Comparison of ENCODE assay signal across 9 cellular contexts in genomic region chr11:35330924-35331323, GRCh38.
A peak's percentile ranks its signal among the peaks of the same experiment; 100 is the strongest.
DNase-seq lines count a peak whose midpoint lies in the region; ATAC-seq, FAIRE-seq and TF ChIP-seq lines count a peak whose summit lies in the region.
"Had no signal": no experiment of that assay in that cellular context is flagged by ENCODE, and none has a peak within 500 bp of the region (broad histone marks: within the 10 kb centered on the region; RNA-seq: fewer than 3 reads in every experiment).

No MANE protein-coding gene starts in this region.

- peaks cover 13% of the 10 kb centered on the region for H3F3A ChIP-seq in GM23248 (ENCODE audit: insufficient read depth)
- no peaks in the 10 kb centered on the region for H3F3A ChIP-seq in GM23338 (replicated peaks; ENCODE audit: low read depth)

- DNase-seq in GM18507 (ENCODE audit: extremely low spot score, insufficient read length, low read depth) (no peak), left lung (no peak), GM23248 (no peak), UCSD-AML1 (lab: John Stamatoyannopoulos, UW; ENCODE audit: unreplicated experiment) (no peak), nucleus accumbens (lab: John Stamatoyannopoulos, UW) (no peak), GM23338 (ENCODE audit: low spot score) (no peak)
- DNase-seq in activated CD4-positive, alpha-beta T cell treated with anti-CD3 and anti-CD28 coated beads, Interleukin-2, amount 10 ng/mL, durations not matched to agents 24 days and 14 days = peak; percentile 87
- DNase-seq: erythroblast had no signal

- H3K4me3 ChIP-seq in left lung (no peak overlapping the region), GM23248 (no peak overlapping the region), GM23338 (no peak overlapping the region)

- H3K27ac ChIP-seq in left lung (peak overlapping the region in 1 of 2 donors; percentile 11), GM23248 (no peak overlapping the region), GM23338 (ENCODE audit: low read depth) (no peak overlapping the region)

- H3K4me1 ChIP-seq in left lung = peaks cover 0 to 9% of the 10 kb centered on the region in 2 donors
- peaks cover 8% of the 10 kb centered on the region for H3K4me1 ChIP-seq in GM23248 (ENCODE audit: insufficient read depth)
- peaks cover 9% of the 10 kb centered on the region for H3K4me1 ChIP-seq in GM23338 (ENCODE audit: insufficient read depth)

- H3K27me3 ChIP-seq in left lung = no peaks in the 10 kb centered on the region
- H3K27me3 ChIP-seq in GM23248 (replicated peaks; ENCODE audit: insufficient read depth) = no peaks in the 10 kb centered on the region
- H3K27me3 ChIP-seq in GM23338 (ENCODE audit: insufficient read depth) = peaks cover 34% of the 10 kb centered on the region

- H3K36me3 ChIP-seq in left lung (no peaks in the 10 kb centered on the region), GM23248 (ENCODE audit: low read depth) (no peaks in the 10 kb centered on the region), GM23338 (ENCODE audit: insufficient read depth) (no peaks in the 10 kb centered on the region)

- peak overlapping the region; percentile 10 for H3K4me3 Mint-ChIP-seq in activated CD4-positive, alpha-beta T cell treated with anti-CD3 and anti-CD28 coated beads, Interleukin-2, amount 10 ng/mL, durations not matched to agents 24 days and 14 days
- H3K4me3 Mint-ChIP-seq in GM23338 = no peak overlapping the region

- H2AFZ ChIP-seq in GM23248 (no peak overlapping the region), GM23338 (no peak overlapping the region)

- ATAC-seq in GM21576 (IDR thresholded peaks at IDR 0.05; ENCODE audit: unreplicated experiment) = peak; percentile 62
- ATAC-seq in left lung = peak; percentile 56
- no peak for ATAC-seq in GM23338

- H3K27me3 Mint-ChIP-seq in activated CD4-positive, alpha-beta T cell treated with anti-CD3 and anti-CD28 coated beads, Interleukin-2, amount 10 ng/mL, durations not matched to agents 24 days and 14 days = no peaks in the 10 kb centered on the region
- peaks cover 18% of the 10 kb centered on the region for H3K27me3 Mint-ChIP-seq in GM23338 (ENCODE audit: insufficient read depth, low read depth, poor library complexity)

- H3K9me3 ChIP-seq in left lung (no peaks in the 10 kb centered on the region), GM23248 (ENCODE audit: low read depth) (no peaks in the 10 kb centered on the region)

- peak overlapping the region; percentile 72 for H3K27ac Mint-ChIP-seq in activated CD4-positive, alpha-beta T cell treated with anti-CD3 and anti-CD28 coated beads, Interleukin-2, amount 10 ng/mL, durations not matched to agents 24 days and 14 days
- no peak overlapping the region for H3K27ac Mint-ChIP-seq in GM23338

- intact Hi-C loops in activated CD4-positive, alpha-beta T cell treated with anti-CD3 and anti-CD28 coated beads, Interleukin-2, amount 10 ng/mL, durations not matched to agents 24 days and 14 days (cut with micrococcal nuclease) = loop anchor here (2.0 to 10.0 kb wide), 2 partner anchors 26 to 1596 kb away; partner anchors contain the start of gene CD59
- intact Hi-C loops in left lung (cut with DNase I) = no loop called here

- TF ChIP-seq CTCF in left lung (IDR thresholded peaks at IDR 0.05) (no peak), GM23338 (conservative IDR thresholded peaks at IDR 0.05; ENCODE audit: low read depth in 2 of 2) (no peak)

- no peaks in the 10 kb centered on the region for H4K20me1 ChIP-seq in GM23248 (ENCODE audit: insufficient read depth)
- 0 out of 2 replicates have a peak, but pooled peaks cover 4% of the 10 kb centered on the region for H4K20me1 ChIP-seq in GM23338 (replicated peaks; ENCODE audit: insufficient read depth)

- FAIRE-seq in GM18507 (lab: Jason Lieb, UNC) = peak; percentile 80

- H3K79me2 ChIP-seq in GM23248 (ENCODE audit: insufficient read depth) = no peaks in the 10 kb centered on the region
- no peaks in the 10 kb centered on the region for H3K79me2 ChIP-seq in GM23338 (replicated peaks; ENCODE audit: insufficient read depth)

- in situ Hi-C loops in GM23248 (cut with MboI) = no loop called here

- peaks cover 41% of the 10 kb centered on the region for H3K4me1 Mint-ChIP-seq in activated CD4-positive, alpha-beta T cell treated with anti-CD3 and anti-CD28 coated beads, Interleukin-2, amount 10 ng/mL, durations not matched to agents 24 days and 14 days
- H3K4me1 Mint-ChIP-seq in GM23338 = peaks cover 11% of the 10 kb centered on the region

- H3K4me2 ChIP-seq in GM23248 (ENCODE audit: unreplicated experiment) (no peak overlapping the region), GM23338 (no peak overlapping the region)

- H3K9me2 ChIP-seq in GM23248 (ENCODE audit: insufficient read depth) (no peaks in the 10 kb centered on the region), GM23338 (ENCODE audit: insufficient read depth) (peaks cover 15% of the 10 kb centered on the region)

- peaks cover 24% of the 10 kb centered on the region for H3K9me3 Mint-ChIP-seq in activated CD4-positive, alpha-beta T cell treated with anti-CD3 and anti-CD28 coated beads, Interleukin-2, amount 10 ng/mL, durations not matched to agents 24 days and 14 days
- H3K9me3 Mint-ChIP-seq in GM23338 = peaks cover 27% of the 10 kb centered on the region

- WGBS in GM23248 (ENCODE audit: low coverage in 1 of 2, low lambda C conversion rate in 2 of 2, missing lambda C conversion rate in 2 of 2), 2 experiments = 72 to 76% methylated on average over 2 of the region's 2 CpGs

- H3K9ac ChIP-seq in GM23248 = no peak overlapping the region

- H3K36me3 Mint-ChIP-seq in activated CD4-positive, alpha-beta T cell treated with anti-CD3 and anti-CD28 coated beads, Interleukin-2, amount 10 ng/mL, durations not matched to agents 24 days and 14 days (ENCODE audit: low read depth) = peaks cover 2% of the 10 kb centered on the region
- H3K36me3 Mint-ChIP-seq in GM23338 (ENCODE audit: low read depth) = peaks cover 18% of the 10 kb centered on the region

TF ChIP-seq in GM23338, 12 proteins besides CTCF, POLR2A, EP300 and RAD21 (continues in another document):
- TF ChIP-seq POLR2AphosphoS5 (IDR thresholded peaks at IDR 0.05; ENCODE audit: low read depth) = no peak
- TF ChIP-seq STAT1 (IDR thresholded peaks at IDR 0.05; ENCODE audit: unreplicated experiment) = no peak
- TF ChIP-seq ZNF114 (CRISPR knock-in tag; IDR thresholded peaks at IDR 0.05) = no peak
- TF ChIP-seq REST (IDR thresholded peaks at IDR 0.05; ENCODE audit: unreplicated experiment) = no peak
- TF ChIP-seq EZH2 (IDR thresholded peaks at IDR 0.05; ENCODE audit: low read depth, unreplicated experiment) = no peak
- no peak for TF ChIP-seq ZNF331 (CRISPR knock-in tag; IDR thresholded peaks at IDR 0.05; ENCODE audit: low read depth)
- no peak for TF ChIP-seq JUNB (IDR thresholded peaks at IDR 0.05; ENCODE audit: unreplicated experiment)
- TF ChIP-seq EZH2phosphoT487 (IDR thresholded peaks at IDR 0.05; ENCODE audit: unreplicated experiment) = no peak
- TF ChIP-seq ETS1 (IDR thresholded peaks at IDR 0.05) = no peak
- TF ChIP-seq CREB1 (CRISPR knock-in tag; IDR thresholded peaks at IDR 0.05; ENCODE audit: low read depth) = no peak
- no peak for TF ChIP-seq NANOG (IDR thresholded peaks at IDR 0.05; ENCODE audit: borderline replicate concordance)
